ENCODE assay signal across 1 cellular context in the genomic region with DNA sequence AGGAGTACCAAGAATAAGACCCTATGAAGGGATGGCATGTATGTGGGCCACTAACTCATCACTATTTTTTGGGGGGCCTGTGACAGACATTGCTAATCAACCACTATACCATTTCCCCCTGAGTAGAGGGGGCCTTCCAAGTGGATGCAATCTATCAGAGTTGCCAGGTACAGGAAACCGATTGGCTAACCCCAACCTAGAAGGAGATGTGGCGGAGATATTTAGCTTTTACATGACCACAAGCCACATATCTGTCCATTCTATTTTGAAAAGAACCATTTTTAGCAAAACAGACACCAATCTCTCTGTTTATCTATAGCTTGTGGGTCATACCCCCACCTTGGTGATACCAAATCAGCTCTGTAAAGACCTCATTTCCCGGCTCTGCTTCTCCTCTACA.
TF ChIP-seq lines count a peak whose summit lies in the region.

No MANE protein-coding gene starts in this region.

TF ChIP-seq in A549, 52 proteins besides CTCF, POLR2A, EP300 and RAD21 (continued from another document):
- TF ChIP-seq, protein P1, sequence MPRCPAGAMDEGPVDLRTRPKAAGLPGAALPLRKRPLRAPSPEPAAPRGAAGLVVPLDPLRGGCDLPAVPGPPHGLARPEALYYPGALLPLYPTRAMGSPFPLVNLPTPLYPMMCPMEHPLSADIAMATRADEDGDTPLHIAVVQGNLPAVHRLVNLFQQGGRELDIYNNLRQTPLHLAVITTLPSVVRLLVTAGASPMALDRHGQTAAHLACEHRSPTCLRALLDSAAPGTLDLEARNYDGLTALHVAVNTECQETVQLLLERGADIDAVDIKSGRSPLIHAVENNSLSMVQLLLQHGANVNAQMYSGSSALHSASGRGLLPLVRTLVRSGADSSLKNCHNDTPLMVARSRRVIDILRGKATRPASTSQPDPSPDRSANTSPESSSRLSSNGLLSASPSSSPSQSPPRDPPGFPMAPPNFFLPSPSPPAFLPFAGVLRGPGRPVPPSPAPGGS (IDR thresholded peaks at IDR 0.05), result no peak
- TF ChIP-seq ZC3H11A (IDR thresholded peaks at IDR 0.05) (no peak), EHMT2 (IDR thresholded peaks at IDR 0.05; ENCODE audit: low read depth) (no peak), KDM1A (IDR thresholded peaks at IDR 0.05; ENCODE audit: low read depth) (no peak), POLR2AphosphoS2 (conservative IDR thresholded peaks at IDR 0.05; ENCODE audit: low read length) (no peak), MAZ (IDR thresholded peaks at IDR 0.05; ENCODE audit: borderline replicate concordance, low read depth, low read length) (no peak), HOXB13 (CRISPR knock-in tag; IDR thresholded peaks at IDR 0.05; ENCODE audit: low read depth) (no peak), HDAC2 (IDR thresholded peaks at IDR 0.05) (no peak), NFE2L2 (conservative IDR thresholded peaks at IDR 0.05; ENCODE audit: low read length) (no peak), JUNB (IDR thresholded peaks at IDR 0.05) (no peak)
- TF ChIP-seq, protein P2, sequence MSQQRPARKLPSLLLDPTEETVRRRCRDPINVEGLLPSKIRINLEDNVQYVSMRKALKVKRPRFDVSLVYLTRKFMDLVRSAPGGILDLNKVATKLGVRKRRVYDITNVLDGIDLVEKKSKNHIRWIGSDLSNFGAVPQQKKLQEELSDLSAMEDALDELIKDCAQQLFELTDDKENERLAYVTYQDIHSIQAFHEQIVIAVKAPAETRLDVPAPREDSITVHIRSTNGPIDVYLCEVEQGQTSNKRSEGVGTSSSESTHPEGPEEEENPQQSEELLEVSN (IDR thresholded peaks at IDR 0.05; ENCODE audit: borderline replicate concordance, low read depth), result no peak
- TF ChIP-seq, protein P3, sequence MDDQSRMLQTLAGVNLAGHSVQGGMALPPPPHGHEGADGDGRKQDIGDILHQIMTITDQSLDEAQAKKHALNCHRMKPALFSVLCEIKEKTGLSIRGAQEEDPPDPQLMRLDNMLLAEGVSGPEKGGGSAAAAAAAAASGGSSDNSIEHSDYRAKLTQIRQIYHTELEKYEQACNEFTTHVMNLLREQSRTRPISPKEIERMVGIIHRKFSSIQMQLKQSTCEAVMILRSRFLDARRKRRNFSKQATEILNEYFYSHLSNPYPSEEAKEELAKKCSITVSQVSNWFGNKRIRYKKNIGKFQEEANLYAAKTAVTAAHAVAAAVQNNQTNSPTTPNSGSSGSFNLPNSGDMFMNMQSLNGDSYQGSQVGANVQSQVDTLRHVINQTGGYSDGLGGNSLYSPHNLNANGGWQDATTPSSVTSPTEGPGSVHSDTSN (IDR thresholded peaks at IDR 0.05), result no peak
TF ChIP-seq in A549: peak in this region for 0.
